In genomic region chr17:19397556-19398041, GRCh38 we compare ENCODE assay signal across 1 cellular context.
TF ChIP-seq lines count a peak whose summit lies in the region.

No MANE protein-coding gene starts in this region.

TF ChIP-seq in GM12878, 131 proteins besides CTCF, POLR2A, EP300 and RAD21:
- TF ChIP-seq USF1 (IDR thresholded peaks at IDR 0.05; ENCODE audit: borderline replicate concordance, extremely low read length, insufficient read depth, low read depth, low read length), result peak; percentile 29
- no peak for TF ChIP-seq KLF5 (IDR thresholded peaks at IDR 0.05; ENCODE audit: partially characterized antibody)
- TF ChIP-seq JUNB (IDR thresholded peaks at IDR 0.05), result no peak
- peak; percentile 47; the same call in 1 of the 2 replicates for TF ChIP-seq SMC3 (IDR thresholded peaks at IDR 0.05; ENCODE audit: borderline replicate concordance, low read length)
- peak; percentile 76 for TF ChIP-seq RAD51 (IDR thresholded peaks at IDR 0.05)
- no peak for TF ChIP-seq POU2F2 (IDR thresholded peaks at IDR 0.05; ENCODE audit: borderline replicate concordance, low read depth, low read length)
- TF ChIP-seq PKNOX1 (IDR thresholded peaks at IDR 0.05), result no peak
- TF ChIP-seq IRF5 (IDR thresholded peaks at IDR 0.05; ENCODE audit: borderline replicate concordance), result no peak
- 0 out of 2 replicates have a peak, but pooled peaks have one; percentile 34 for TF ChIP-seq NBN (IDR thresholded peaks at IDR 0.05)
- no peak for TF ChIP-seq ETV6 (conservative IDR thresholded peaks at IDR 0.05 in 1 of 2, IDR thresholded peaks at IDR 0.05 in 1 of 2; ENCODE audit: borderline replicate concordance in 1 of 2, low read depth in 1 of 2)
- peak; percentile 15; the same call in 1 of the 2 replicates for TF ChIP-seq USF2 (IDR thresholded peaks at IDR 0.05; ENCODE audit: borderline replicate concordance, low read depth, low read length)
- peak in 1 of 2 experiments; percentile 14; a peak in 1 of 4 replicates for TF ChIP-seq BHLHE40 (IDR thresholded peaks at IDR 0.05; ENCODE audit: borderline replicate concordance in 1 of 2, low read depth in 2 of 2, low read length in 1 of 2)
TF ChIP-seq in GM12878: peak in this region for 6.
